ENCODE assay signal across 9 cellular contexts in the genomic region with DNA sequence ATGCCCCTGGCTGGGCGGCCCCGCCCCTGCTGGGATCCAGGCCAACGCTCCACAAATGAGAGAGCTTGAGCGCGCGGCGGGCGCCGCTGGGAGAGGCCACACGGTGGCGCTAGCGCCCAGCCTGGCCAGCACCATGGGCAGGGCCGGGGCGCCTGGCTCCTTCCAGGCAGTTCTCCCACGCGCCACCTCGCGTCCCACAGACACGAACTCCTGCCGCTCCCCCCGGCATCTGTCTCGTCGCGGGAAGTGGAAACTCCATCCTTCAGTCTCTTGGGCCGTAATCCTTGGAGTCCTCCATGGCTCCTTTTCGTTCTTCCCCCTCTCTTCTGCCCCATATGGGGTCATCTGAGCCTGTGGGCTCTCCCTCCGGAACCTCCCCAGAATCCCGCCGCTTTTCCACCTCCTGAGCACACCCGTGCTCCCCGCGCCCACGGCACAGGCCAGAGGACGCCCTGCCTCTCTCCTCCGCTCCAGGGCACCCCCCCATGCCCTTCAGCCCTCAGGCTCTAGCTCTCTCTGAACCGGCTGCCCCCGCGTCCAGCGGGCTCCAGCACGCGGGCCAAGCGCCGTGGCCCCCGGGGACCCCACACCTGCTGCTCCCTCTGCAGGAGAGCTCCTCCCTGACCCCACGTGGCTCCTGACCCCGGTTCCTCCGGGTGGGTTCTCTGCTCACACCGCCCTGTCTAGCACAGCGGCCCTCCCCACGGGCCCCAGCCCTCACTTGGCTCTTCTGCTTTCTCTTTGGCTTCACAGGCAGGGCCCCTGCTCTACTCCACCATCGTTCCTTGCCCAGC. TPM values are rescaled to one million over a fixed set of nuclear protein-coding genes. Genes with fewer than 3 reads are reported as not detected.
DNase-seq lines count a peak whose midpoint lies in the region; ATAC-seq and TF ChIP-seq lines count a peak whose summit lies in the region.
"Had no signal": no experiment of that assay in that cellular context is flagged by ENCODE, and none has a peak within 500 bp of the region (broad histone marks: within the 10 kb centered on the region; RNA-seq: fewer than 3 reads in every experiment).

No MANE protein-coding gene starts in this region.

- H3K27ac ChIP-seq in CD4-positive, CD25-positive, alpha-beta regulatory T cell (ENCODE audit: insufficient read depth, low read length, poor library complexity, severe bottlenecking), result no peak overlapping the region
- peak overlapping the region; percentile 41 for H3K27ac ChIP-seq in RWPE2 (ENCODE audit: poor library complexity, severe bottlenecking)
- no peak overlapping the region for H3K27ac ChIP-seq in subcutaneous abdominal adipose tissue (ENCODE audit: low read depth, low read length)

- H3K27ac Mint-ChIP-seq in CD4-positive, CD25-positive, alpha-beta regulatory T cell, result peak overlapping the region in 1 of 3 donors; percentile 46
- H3K27ac Mint-ChIP-seq in activated naive CD4-positive, alpha-beta T cell treated with anti-CD3 and anti-CD28 coated beads for 36 hours, result no peak overlapping the region

- DNase-seq in CD4-positive, CD25-positive, alpha-beta regulatory T cell, result peak; percentile 7 to 48 (median 15)
- DNase-seq in LHCN-M2 (ENCODE audit: low read depth) (peak; percentile 71), RWPE2 (ENCODE audit: low spot score) (no peak), germinal center (ENCODE audit: low spot score) (peak; percentile 89), non-pigmented ciliary epithelial cell (ENCODE audit: low read depth) (peak; percentile 36)
- peak; percentile 76 for DNase-seq in activated naive CD4-positive, alpha-beta T cell treated with anti-CD3 and anti-CD28 coated beads for 36 hours

- H3K27me3 ChIP-seq in CD4-positive, CD25-positive, alpha-beta regulatory T cell (ENCODE audit: control insufficient read depth, insufficient read depth, low read length), result no peaks in the 10 kb centered on the region
- H3K27me3 ChIP-seq in RWPE2 (ENCODE audit: insufficient read depth, poor library complexity, severe bottlenecking) (no peaks in the 10 kb centered on the region), subcutaneous abdominal adipose tissue (ENCODE audit: control insufficient read depth in 5 of 5, insufficient read depth in 4 of 5, low read length in 5 of 5) (no peaks in the 10 kb centered on the region)

- peaks cover 24% of the 10 kb centered on the region for H3K36me3 Mint-ChIP-seq in CD4-positive, CD25-positive, alpha-beta regulatory T cell
- H3K36me3 Mint-ChIP-seq in activated naive CD4-positive, alpha-beta T cell treated with anti-CD3 and anti-CD28 coated beads for 36 hours (ENCODE audit: low read depth), result peaks cover 39% of the 10 kb centered on the region

- H3K9ac ChIP-seq in subcutaneous abdominal adipose tissue (ENCODE audit: low read length in 5 of 5), result peak overlapping the region in 4 of 5 donors; percentile 10 to 79 (median 44)

- H3K4me1 Mint-ChIP-seq in CD4-positive, CD25-positive, alpha-beta regulatory T cell, result peaks cover 0 to 3% (median 0%) of the 10 kb centered on the region in 4 donors
- peaks cover 9% of the 10 kb centered on the region for H3K4me1 Mint-ChIP-seq in activated naive CD4-positive, alpha-beta T cell treated with anti-CD3 and anti-CD28 coated beads for 36 hours (ENCODE audit: low read depth)

- H3K36me3 ChIP-seq in CD4-positive, CD25-positive, alpha-beta regulatory T cell (ENCODE audit: control insufficient read depth, insufficient read depth, low read length), result peaks cover 4% of the 10 kb centered on the region
- H3K36me3 ChIP-seq in RWPE2 (ENCODE audit: low read depth), result no peaks in the 10 kb centered on the region
- peaks cover 0 to 32% (median 15%) of the 10 kb centered on the region in 5 donors for H3K36me3 ChIP-seq in subcutaneous abdominal adipose tissue (ENCODE audit: control insufficient read depth in 5 of 5, insufficient read depth in 5 of 5, low read length in 5 of 5)

- no peaks in the 10 kb centered on the region for H3K9me3 ChIP-seq in CD4-positive, CD25-positive, alpha-beta regulatory T cell (ENCODE audit: control insufficient read depth in 2 of 2, low read length in 2 of 2)
- no peaks in the 10 kb centered on the region for H3K9me3 ChIP-seq in RWPE2 (ENCODE audit: severe bottlenecking)
- no peaks in the 10 kb centered on the region for H3K9me3 ChIP-seq in subcutaneous abdominal adipose tissue (ENCODE audit: control insufficient read depth in 5 of 5, low read length in 5 of 5)

- TF ChIP-seq CTCF in RWPE2 (IDR thresholded peaks at IDR 0.05; ENCODE audit: poor library complexity, severe bottlenecking), result peak; percentile 95

- intact Hi-C loops in activated naive CD4-positive, alpha-beta T cell treated with anti-CD3 and anti-CD28 coated beads for 36 hours (cut with micrococcal nuclease), result loop anchor here (2.0 to 10.0 kb wide), 4 partner anchors 61 to 656 kb away; no protein-coding TSS in a partner anchor

- H3K4me3 Mint-ChIP-seq in CD4-positive, CD25-positive, alpha-beta regulatory T cell, result no peak overlapping the region
- no peak overlapping the region for H3K4me3 Mint-ChIP-seq in activated naive CD4-positive, alpha-beta T cell treated with anti-CD3 and anti-CD28 coated beads for 36 hours

- no peak overlapping the region for H3K4me3 ChIP-seq in CD4-positive, CD25-positive, alpha-beta regulatory T cell (ENCODE audit: low read depth, low read length)
- H3K4me3 ChIP-seq in RWPE2 (ENCODE audit: severe bottlenecking), result no peak overlapping the region
- H3K4me3 ChIP-seq in subcutaneous abdominal adipose tissue (ENCODE audit: low read depth in 1 of 5, low read length in 5 of 5), result peak overlapping the region; percentile 56 to 66 (median 65)

- H3K4me1 ChIP-seq in CD4-positive, CD25-positive, alpha-beta regulatory T cell (ENCODE audit: control insufficient read depth, insufficient read depth, low read length, poor library complexity, severe bottlenecking), result peaks cover 4% of the 10 kb centered on the region
- H3K4me1 ChIP-seq in RWPE2 (ENCODE audit: insufficient read depth, poor library complexity, severe bottlenecking) (peaks cover 11% of the 10 kb centered on the region), subcutaneous abdominal adipose tissue (ENCODE audit: control insufficient read depth in 5 of 5, insufficient read depth in 5 of 5, low read length in 5 of 5) (peaks cover 7 to 23% (median 21%) of the 10 kb centered on the region in 5 donors)

- CTCF ChIA-PET in activated naive CD4-positive, alpha-beta T cell treated with anti-CD3 and anti-CD28 coated beads for 36 hours (lab: Charles Lee), result interaction anchor here (0.8 to 2.0 kb wide), 11 partner anchors 9 to 641 kb away, joined by 3 to 7 read pairs (median 5); no protein-coding TSS in a partner anchor

- no peaks in the 10 kb centered on the region for H3K9me3 Mint-ChIP-seq in CD4-positive, CD25-positive, alpha-beta regulatory T cell
- no peaks in the 10 kb centered on the region for H3K9me3 Mint-ChIP-seq in activated naive CD4-positive, alpha-beta T cell treated with anti-CD3 and anti-CD28 coated beads for 36 hours

- no peaks in the 10 kb centered on the region for H3K27me3 Mint-ChIP-seq in CD4-positive, CD25-positive, alpha-beta regulatory T cell
- no peaks in the 10 kb centered on the region for H3K27me3 Mint-ChIP-seq in activated naive CD4-positive, alpha-beta T cell treated with anti-CD3 and anti-CD28 coated beads for 36 hours (ENCODE audit: low read depth)

- ATAC-seq in CD4-positive, CD25-positive, alpha-beta regulatory T cell (ENCODE audit: low read depth in 2 of 2), result peak; percentile 57 to 65
- ATAC-seq in GM21381 (IDR thresholded peaks at IDR 0.05; ENCODE audit: unreplicated experiment) (peak; percentile 62), RWPE2 (ENCODE audit: low read depth) (peak; percentile 80)

RNA-seq across cellular contexts. Expression of a gene that starts 31.9 kb away (rescaled TPM):
- total RNA-seq in CD4-positive, CD25-positive, alpha-beta regulatory T cell, result 0.52 TPM
- not detected for polyA plus RNA-seq in CD4-positive, CD25-positive, alpha-beta regulatory T cell
- total RNA-seq in LHCN-M2 (2014; rRNA removed), result not detected in 2 replicates
- polyA plus RNA-seq in LHCN-M2 (2012), result not detected
- total RNA-seq in activated naive CD4-positive, alpha-beta T cell treated with anti-CD3 and anti-CD28 coated beads for 36 hours, result not detected
- total RNA-seq: T-helper 1 cell treated with Interleukin-12 subunit alpha and Interleukin-12 subunit beta and Interleukin-4 antibody, amounts not matched to agents 30 ng/mL and 1 ng/mL, for 36 hours had no signal

Comparison
In these comparisons a context has a peak if more than half of its experiments do, and no peak if none do; other contexts are left out.
1. H3K4me3 ChIP-seq: peak in subcutaneous abdominal adipose tissue (5 of 5); none in CD4-positive, CD25-positive, alpha-beta regulatory T cell (single experiment) and RWPE2 (single experiment).
2. Peak in every context shown above with its lines, with median percentiles within 50 percentile points of each other: ATAC-seq.